6 cellular contexts compared by ENCODE assay signal in genomic region chr2:179629776-179630175, GRCh38.
A peak's percentile ranks its signal among the peaks of the same experiment; 100 is the strongest.
DNase-seq lines count a peak whose midpoint lies in the region; ATAC-seq, FAIRE-seq and TF ChIP-seq lines count a peak whose summit lies in the region.
"Not testable (repeated sequence)": the region's sequence is repeated elsewhere in the genome, so short reads cannot be mapped to it uniquely, and the experiment has no call there.

No MANE protein-coding gene starts in this region.

- intact Hi-C loops in HepG2 (cut with micrococcal nuclease; ENCODE audit: unreplicated experiment), result not testable (repeated sequence)

- not testable (repeated sequence) for H3K79me2 ChIP-seq in HepG2 (ENCODE audit: insufficient read depth, low read length); neural progenitor cell (ENCODE audit: low read depth)

- not testable (repeated sequence) for TF ChIP-seq CTCF in endodermal cell (conservative IDR thresholded peaks at IDR 0.05); HepG2 (CRISPR knock-in tag; IDR thresholded peaks at IDR 0.05); neural progenitor cell (IDR thresholded peaks at IDR 0.05)

- not testable (repeated sequence) for TF ChIP-seq EP300 in HepG2 (IDR thresholded peaks at IDR 0.05; ENCODE audit: low read depth in 2 of 2, low read length in 2 of 2); HepG2 (CRISPR knock-in tag; IDR thresholded peaks at IDR 0.05; ENCODE audit: borderline replicate concordance)

- POLR2A ChIA-PET in HepG2 (lab: Yijun Ruan, JAX), result not testable (repeated sequence)

- not testable (repeated sequence) for TF ChIP-seq POLR2A in HepG2 (IDR thresholded peaks at IDR 0.05; ENCODE audit: insufficient read depth in 1 of 2, low read depth in 2 of 2, low read length in 2 of 2)

- H3K4me3 ChIP-seq in endodermal cell (ENCODE audit: low read length); neural progenitor cell: not testable (repeated sequence)
- H3K4me3 ChIP-seq in HepG2 (replicated peaks in 1 of 3; ENCODE audit: insufficient read depth in 1 of 3, low read depth in 2 of 3, low read length in 3 of 3), result 0 out of 6 replicates have a peak overlapping the region, but pooled peaks of 1 of the 3 experiments have one; percentile 15

- not testable (repeated sequence) for ATAC-seq in HepG2

- H3K27ac Mint-ChIP-seq in endodermal cell, neural progenitor cell: not testable (repeated sequence)

- CTCF ChIA-PET in HepG2 (lab: Yijun Ruan, JAX; ENCODE audit: low intra/inter-chr PET ratio, low total read pairs), result not testable (repeated sequence)

- not testable (repeated sequence) for H4K20me1 ChIP-seq in HepG2 (ENCODE audit: insufficient read depth, low read length); neural progenitor cell (ENCODE audit: low read depth)

- H3K4me3 Mint-ChIP-seq in endodermal cell, neural progenitor cell: not testable (repeated sequence)

- in situ Hi-C loops in HepG2 (cut with HindIII; ENCODE audit: extremely low pct_ligation_motif_present, low pct_unique_long_range_greater_than_20kb), result not testable (repeated sequence)

- FAIRE-seq in HepG2 (lab: Jason Lieb, UNC), result not testable (repeated sequence)

- H3K27ac ChIP-seq in endodermal cell (ENCODE audit: low read depth, low read length); HepG2 (ENCODE audit: extremely low read length, insufficient read depth, low read length); neural progenitor cell: not testable (repeated sequence)

- H3K4me2 ChIP-seq in HepG2 (ENCODE audit: low read depth, low read length) (peak overlapping the region; percentile 53), neural progenitor cell (peak overlapping the region; percentile 24)

- H3K4me1 Mint-ChIP-seq in endodermal cell, result peaks cover 10% of the 10 kb centered on the region
- not testable (repeated sequence) for H3K4me1 Mint-ChIP-seq in neural progenitor cell

- not testable (repeated sequence) for H3F3A ChIP-seq in neural progenitor cell (ENCODE audit: low read depth)

- not testable (repeated sequence) for H3K9ac ChIP-seq in endodermal cell (ENCODE audit: extremely low read depth, low read length, poor library complexity, severe bottlenecking); HepG2 (ENCODE audit: insufficient read depth, low read depth, low read length); neural progenitor cell

- not testable (repeated sequence) for H3K9me3 Mint-ChIP-seq in endodermal cell, neural progenitor cell

- BruUV-seq in HepG2 (replicated peaks; lab: Mats Ljungman, UMichigan), result not testable (repeated sequence)

- not testable (repeated sequence) for H3K9me3 ChIP-seq in endodermal cell (ENCODE audit: control insufficient read depth, low read length); HepG2 (ENCODE audit: low read length); neural progenitor cell (ENCODE audit: low read depth)

- not testable (repeated sequence) for H3K27me3 Mint-ChIP-seq in endodermal cell (ENCODE audit: insufficient read depth); neural progenitor cell (ENCODE audit: insufficient read depth, low read depth)

- H3K36me3 ChIP-seq in endodermal cell (ENCODE audit: control insufficient read depth, insufficient read depth, low read length); HepG2 (replicated peaks in 1 of 2; ENCODE audit: control insufficient read depth in 1 of 2, insufficient read depth in 2 of 2, low read length in 2 of 2); neural progenitor cell: not testable (repeated sequence)

- DNase-seq in ELF-1 (ENCODE audit: low read depth, low spot score), result peak; percentile 16
- DNase-seq in NCI-H510A (lab: John Stamatoyannopoulos, UW), result peak; percentile 54
- DNase-seq in NCI-H748 (lab: John Stamatoyannopoulos, UW; ENCODE audit: unreplicated experiment), result peak; percentile 20
- DNase-seq in endodermal cell, result peak; percentile 47
- DNase-seq in HepG2 (ENCODE audit: low spot score), result not testable (repeated sequence)
- DNase-seq in neural progenitor cell (ENCODE audit: low spot score), result peak; percentile 49

- not testable (repeated sequence) for TF ChIP-seq RAD21 in HepG2 (CRISPR knock-in tag; IDR thresholded peaks at IDR 0.05)

- H3K4me1 ChIP-seq in endodermal cell (ENCODE audit: control insufficient read depth, insufficient read depth, low read length), result not testable (repeated sequence)
- H3K4me1 ChIP-seq in HepG2 (ENCODE audit: insufficient read depth, low read length), result peaks cover 29% of the 10 kb centered on the region
- peaks cover 12% of the 10 kb centered on the region for H3K4me1 ChIP-seq in neural progenitor cell

- 89 to 100% methylated on average over 2 to 5 of the region's 5 CpGs for WGBS in endodermal cell (ENCODE audit: insufficient coverage in 1 of 2, insufficient read length in 1 of 2), 2 experiments
- WGBS in HepG2 (ENCODE audit: low lambda C conversion rate), result 45% methylated on average over 5 of the region's 5 CpGs

- not testable (repeated sequence) for H2AFZ ChIP-seq in HepG2 (ENCODE audit: low read length); neural progenitor cell (replicated peaks)

- H3K27me3 ChIP-seq in endodermal cell (ENCODE audit: control insufficient read depth, insufficient read depth, low read length, poor library complexity, severe bottlenecking); HepG2 (ENCODE audit: control insufficient read depth in 1 of 2, insufficient read depth in 2 of 2, low read length in 2 of 2); neural progenitor cell: not testable (repeated sequence)

- not testable (repeated sequence) for H3K36me3 Mint-ChIP-seq in endodermal cell (ENCODE audit: low read depth); neural progenitor cell

TF ChIP-seq in HepG2, 621 proteins besides CTCF, POLR2A, EP300 and RAD21:
- 0 out of 2 replicates have a peak, but pooled peaks have one; percentile 9 for TF ChIP-seq ZNF644 (CRISPR knock-in tag; IDR thresholded peaks at IDR 0.05; ENCODE audit: low read depth)
- TF ChIP-seq, protein P1, sequence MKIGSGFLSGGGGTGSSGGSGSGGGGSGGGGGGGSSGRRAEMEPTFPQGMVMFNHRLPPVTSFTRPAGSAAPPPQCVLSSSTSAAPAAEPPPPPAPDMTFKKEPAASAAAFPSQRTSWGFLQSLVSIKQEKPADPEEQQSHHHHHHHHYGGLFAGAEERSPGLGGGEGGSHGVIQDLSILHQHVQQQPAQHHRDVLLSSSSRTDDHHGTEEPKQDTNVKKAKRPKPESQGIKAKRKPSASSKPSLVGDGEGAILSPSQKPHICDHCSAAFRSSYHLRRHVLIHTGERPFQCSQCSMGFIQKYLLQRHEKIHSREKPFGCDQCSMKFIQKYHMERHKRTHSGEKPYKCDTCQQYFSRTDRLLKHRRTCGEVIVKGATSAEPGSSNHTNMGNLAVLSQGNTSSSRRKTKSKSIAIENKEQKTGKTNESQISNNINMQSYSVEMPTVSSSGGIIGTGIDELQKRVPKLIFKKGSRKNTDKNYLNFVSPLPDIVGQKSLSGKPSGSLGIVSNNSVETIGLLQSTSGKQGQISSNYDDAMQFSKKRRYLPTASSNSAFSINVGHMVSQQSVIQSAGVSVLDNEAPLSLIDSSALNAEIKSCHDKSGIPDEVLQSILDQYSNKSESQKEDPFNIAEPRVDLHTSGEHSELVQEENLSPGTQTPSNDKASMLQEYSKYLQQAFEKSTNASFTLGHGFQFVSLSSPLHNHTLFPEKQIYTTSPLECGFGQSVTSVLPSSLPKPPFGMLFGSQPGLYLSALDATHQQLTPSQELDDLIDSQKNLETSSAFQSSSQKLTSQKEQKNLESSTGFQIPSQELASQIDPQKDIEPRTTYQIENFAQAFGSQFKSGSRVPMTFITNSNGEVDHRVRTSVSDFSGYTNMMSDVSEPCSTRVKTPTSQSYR (CRISPR knock-in tag; IDR thresholded peaks at IDR 0.05; ENCODE audit: borderline replicate concordance), result peak; percentile 65; the same call in 1 of the 2 replicates
- peak; percentile 24; the same call in 1 of the 2 replicates for TF ChIP-seq SALL1 (CRISPR knock-in tag; IDR thresholded peaks at IDR 0.05)
